Comparison of ENCODE assay signal across 20 cellular contexts in the genomic region with DNA sequence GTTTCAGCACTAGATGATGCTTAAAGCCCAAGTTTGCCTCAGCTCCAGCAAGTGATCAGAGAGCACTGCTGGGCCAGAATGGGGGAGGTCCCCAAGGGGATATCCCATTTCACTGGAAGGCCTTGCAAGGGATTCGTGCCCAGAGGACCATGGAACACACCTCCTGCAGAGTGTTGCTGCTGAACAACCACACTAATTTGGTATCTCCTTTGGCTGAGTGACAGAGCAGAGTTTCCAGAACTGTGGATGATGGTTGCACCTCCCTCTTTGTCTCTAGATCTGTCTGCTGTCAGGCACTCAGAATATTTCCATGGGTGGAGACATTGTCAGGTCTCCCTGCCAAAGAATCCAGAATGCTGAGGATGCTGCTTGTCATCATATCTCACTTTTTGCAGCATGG.
DNase-seq lines count a peak whose midpoint lies in the region; ATAC-seq, FAIRE-seq and TF ChIP-seq lines count a peak whose summit lies in the region.
"Had no signal": no experiment of that assay in that cellular context is flagged by ENCODE, and none has a peak within 500 bp of the region (broad histone marks: within the 10 kb centered on the region; RNA-seq: fewer than 3 reads in every experiment).

No MANE protein-coding gene starts in this region.

- H3K4ac ChIP-seq in H1 (replicated peaks; ENCODE audit: insufficient read length, low read depth, low read length), result no peak overlapping the region

- H2BK12ac ChIP-seq in H1 (ENCODE audit: low read depth, low read length), result no peak overlapping the region

- H3K23ac ChIP-seq in H1 (ENCODE audit: insufficient read length), result no peak overlapping the region

- H3K9ac ChIP-seq in H1 (replicated peaks in 1 of 4; ENCODE audit: extremely low read depth in 1 of 4, low read depth in 3 of 4, low read length in 3 of 4), result no peak overlapping the region

- no peak overlapping the region for H2BK20ac ChIP-seq in H1 (ENCODE audit: low read length)

- H3K4me3 ChIP-seq in H1 (ENCODE audit: extremely low read depth in 1 of 4, insufficient read depth in 2 of 4, low read depth in 3 of 4, low read length in 4 of 4) (no peak overlapping the region), spleen (no peak overlapping the region)
- H3K4me3 ChIP-seq: lower lobe of right lung had no signal

- WGBS in H1 (ENCODE audit: extremely low coverage in 1 of 2, insufficient coverage in 1 of 2, insufficient read length in 1 of 2, insufficient replicate concordance in 2 of 2, low coverage in 1 of 2, low lambda C conversion rate in 2 of 2, missing lambda C conversion rate in 1 of 2), 2 experiments, result 86% methylated on average over 1 of the region's 1 CpG; no CpG with 5 or more reads in 1 of the 2 experiments
- WGBS in spleen, 5 donors, result 35 to 55% (median 50%) methylated on average over 1 of the region's 1 CpG

- no peak for TF ChIP-seq EP300 in H1 (IDR thresholded peaks at IDR 0.05; ENCODE audit: borderline replicate concordance in 1 of 2, low read depth in 2 of 2, low read length in 2 of 2)

- no peaks in the 10 kb centered on the region for H3K27me3 ChIP-seq in H1 (replicated peaks in 1 of 4; ENCODE audit: control insufficient read depth in 3 of 4, extremely low read depth in 1 of 4, insufficient read depth in 3 of 4, low read length in 3 of 4)
- no peaks in the 10 kb centered on the region for H3K27me3 ChIP-seq in spleen (replicated peaks in 1 of 7)

- no peak overlapping the region for H3K14ac ChIP-seq in H1 (ENCODE audit: insufficient read length)

- TF ChIP-seq POLR2A in H1 (IDR thresholded peaks at IDR 0.05; ENCODE audit: control extremely low read depth in 1 of 2, low read depth in 2 of 2, low read length in 2 of 2) (no peak), spleen (IDR thresholded peaks at IDR 0.05) (no peak)

- H3K27ac ChIP-seq in H1 (ENCODE audit: low read depth, low read length) (no peak overlapping the region), spleen (no peak overlapping the region)
- H3K27ac ChIP-seq: lower lobe of right lung had no signal

- H3K4me1 ChIP-seq in H1 (replicated peaks in 1 of 4; ENCODE audit: control insufficient read depth in 3 of 4, insufficient read depth in 4 of 4, low read length in 3 of 4) (no peaks in the 10 kb centered on the region), spleen (no peaks in the 10 kb centered on the region)
- H3K4me1 ChIP-seq: lower lobe of right lung had no signal

- no peak overlapping the region for H2BK120ac ChIP-seq in H1 (replicated peaks; ENCODE audit: low read depth, low read length)

- H2BK5ac ChIP-seq in H1 (ENCODE audit: low read depth, low read length), result no peak overlapping the region

- no peaks in the 10 kb centered on the region for H3K79me2 ChIP-seq in H1 (ENCODE audit: control insufficient read depth in 1 of 2, insufficient read depth in 2 of 2, low read length in 2 of 2)

- H4K5ac ChIP-seq in H1 (ENCODE audit: insufficient read length, low read depth, low read length), result no peak overlapping the region

- H3K23me2 ChIP-seq in H1 (ENCODE audit: low read depth, low read length), result no peaks in the 10 kb centered on the region

- TF ChIP-seq CTCF in H1 (IDR thresholded peaks at IDR 0.05; ENCODE audit: control extremely low read depth in 1 of 3, insufficient read depth in 1 of 3, low read depth in 1 of 3, low read length in 3 of 3), result no peak
- TF ChIP-seq CTCF in spleen (IDR thresholded peaks at IDR 0.05 in 8 of 11, conservative IDR thresholded peaks at IDR 0.05 in 3 of 11), result no peak

- POLR2A ChIA-PET in H1 (lab: Charles Lee; ENCODE audit: partially characterized antibody), result no interaction called here
- POLR2A ChIA-PET in HEK293T (lab: Yijun Ruan, JAX), result no interaction called here

- peak; percentile 11 for DNase-seq in NCI-H82 (lab: John Stamatoyannopoulos, UW)
- no peak for DNase-seq in NCI-H82 treated with DMSO at 0.1 percent for 48 hours (lab: John Stamatoyannopoulos, UW; ENCODE audit: unreplicated experiment)
- DNase-seq in NCI-H446 (lab: John Stamatoyannopoulos, UW), result peak; percentile 72 to 86
- no peak for DNase-seq in H1 (ENCODE audit: low read depth in 1 of 2, low spot score in 2 of 2)
- peak; percentile 83 for DNase-seq in left kidney (ENCODE audit: low read depth, low spot score)
- no peak for DNase-seq in HEK293T (ENCODE audit: extremely low spot score)
- DNase-seq in spleen, result no peak
- DNase-seq: activated CD4-positive, alpha-beta T cell treated with anti-CD3 and anti-CD28 coated beads for 1 hour; activated naive CD8-positive, alpha-beta T cell treated with anti-CD3 and anti-CD28 coated beads, Interleukin-2, amount 10 ng/mL, durations not matched to agents 7 days and 5 days; DMS53; KG1; lower lobe of right lung; NCI-H1092; NCI-H2029; NCI-H526 treated with DMSO at 0.1 percent for 48 hours; retina had no signal

- CTCF ChIA-PET in H1 (lab: Charles Lee; ENCODE audit: partially characterized antibody), result no interaction called here
- CTCF ChIA-PET in HEK293T (lab: Yijun Ruan, JAX), result no interaction called here

- no peak for FAIRE-seq in H1 (lab: Jason Lieb, UNC)
- FAIRE-seq: A204.1, bronchial epithelial cell had no signal

- H3K36me3 ChIP-seq in H1 (ENCODE audit: control insufficient read depth in 2 of 4, insufficient read depth in 4 of 4, low read length in 3 of 4), result no peaks in the 10 kb centered on the region
- no peaks in the 10 kb centered on the region for H3K36me3 ChIP-seq in spleen
- H3K36me3 ChIP-seq: lower lobe of right lung had no signal

- TF ChIP-seq RAD21 in H1 (IDR thresholded peaks at IDR 0.05 in 1 of 2, conservative IDR thresholded peaks at IDR 0.05 in 1 of 2; ENCODE audit: low read depth in 2 of 2, low read length in 2 of 2), result 0 out of 4 replicates have a peak, but pooled peaks of 1 of the 2 experiments have one; percentile 2

- intact Hi-C loops in spleen (cut with DNase I; ENCODE audit: low total_unique reads), result no loop called here

- no peak overlapping the region for H3K4me2 ChIP-seq in H1 (ENCODE audit: insufficient read depth in 1 of 2, low read depth in 2 of 2, low read length in 2 of 2)

- H3K9me3 ChIP-seq in H1 (ENCODE audit: insufficient read depth in 2 of 2, low read depth in 1 of 2, low read length in 1 of 2) (no peaks in the 10 kb centered on the region), spleen (no peaks in the 10 kb centered on the region)
- H3K9me3 ChIP-seq: lower lobe of right lung had no signal

- 0 out of 2 replicates have a peak overlapping the region, but pooled peaks have one; percentile 50 for H2AFZ ChIP-seq in H1 (ENCODE audit: low read length)

- no peak overlapping the region for H4K91ac ChIP-seq in H1 (replicated peaks; ENCODE audit: insufficient read length, low read length)

- H4K20me1 ChIP-seq in H1 (replicated peaks in 1 of 2; ENCODE audit: control insufficient read depth in 1 of 2, insufficient read depth in 2 of 2, low read length in 2 of 2), result no peaks in the 10 kb centered on the region

- no peak overlapping the region for H3K18ac ChIP-seq in H1 (ENCODE audit: extremely low read depth, low read length)

- H2AK5ac ChIP-seq in H1 (ENCODE audit: low read depth, low read length), result no peak overlapping the region

- no peak for ATAC-seq in GM18907 (IDR thresholded peaks at IDR 0.05; ENCODE audit: unreplicated experiment)
- ATAC-seq: lower lobe of right lung, Panc1 had no signal

- no peaks in the 10 kb centered on the region for H3K79me1 ChIP-seq in H1 (ENCODE audit: low read depth, low read length)

- no peak overlapping the region for H2BK15ac ChIP-seq in H1 (ENCODE audit: low read length)

- no peak overlapping the region for H3K56ac ChIP-seq in H1 (replicated peaks; ENCODE audit: insufficient read length, low read depth, low read length)

- 0 out of 2 replicates have a peak overlapping the region, but pooled peaks have one; percentile 11 for H4K8ac ChIP-seq in H1 (ENCODE audit: extremely low read depth, insufficient read depth, low read length)

TF ChIP-seq in H1, 55 proteins besides CTCF, POLR2A, EP300 and RAD21 (continues in another document):
- TF ChIP-seq SIN3A (conservative IDR thresholded peaks at IDR 0.05 in 1 of 2, IDR thresholded peaks at IDR 0.05 in 1 of 2; ENCODE audit: low read depth in 1 of 2, low read length in 2 of 2), result no peak
- TF ChIP-seq SRF (IDR thresholded peaks at IDR 0.05; ENCODE audit: low read depth, low read length), result no peak
- no peak for TF ChIP-seq SUZ12 (IDR thresholded peaks at IDR 0.05; ENCODE audit: low read length)
- TF ChIP-seq JUND (IDR thresholded peaks at IDR 0.05; ENCODE audit: low read length), result no peak
- TF ChIP-seq BRCA1 (IDR thresholded peaks at IDR 0.05; ENCODE audit: low read depth, low read length), result no peak
- TF ChIP-seq CHD1 (IDR thresholded peaks at IDR 0.05; ENCODE audit: low read depth, low read length), result no peak
- TF ChIP-seq FOSL1 (IDR thresholded peaks at IDR 0.05; ENCODE audit: insufficient read depth, low read depth, low read length), result no peak
- TF ChIP-seq RBBP5 (IDR thresholded peaks at IDR 0.05; ENCODE audit: borderline replicate concordance, low read depth, low read length), result no peak
- no peak for TF ChIP-seq CBX8 (IDR thresholded peaks at IDR 0.05; ENCODE audit: borderline replicate concordance, low read depth, low read length)

TF ChIP-seq in HEK293T, 16 proteins besides CTCF, POLR2A, EP300 and RAD21:
- TF ChIP-seq, protein P1, sequence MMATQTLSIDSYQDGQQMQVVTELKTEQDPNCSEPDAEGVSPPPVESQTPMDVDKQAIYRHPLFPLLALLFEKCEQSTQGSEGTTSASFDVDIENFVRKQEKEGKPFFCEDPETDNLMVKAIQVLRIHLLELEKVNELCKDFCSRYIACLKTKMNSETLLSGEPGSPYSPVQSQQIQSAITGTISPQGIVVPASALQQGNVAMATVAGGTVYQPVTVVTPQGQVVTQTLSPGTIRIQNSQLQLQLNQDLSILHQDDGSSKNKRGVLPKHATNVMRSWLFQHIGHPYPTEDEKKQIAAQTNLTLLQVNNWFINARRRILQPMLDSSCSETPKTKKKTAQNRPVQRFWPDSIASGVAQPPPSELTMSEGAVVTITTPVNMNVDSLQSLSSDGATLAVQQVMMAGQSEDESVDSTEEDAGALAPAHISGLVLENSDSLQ (IDR thresholded peaks at IDR 0.05), result no peak
- TF ChIP-seq FOXK2 (IDR thresholded peaks at IDR 0.05) (no peak), L3MBTL2 (conservative IDR thresholded peaks at IDR 0.05) (no peak), ELF4 (IDR thresholded peaks at IDR 0.05) (no peak), BHLHE40 (IDR thresholded peaks at IDR 0.05; ENCODE audit: borderline replicate concordance) (no peak), FOXA1 (IDR thresholded peaks at IDR 0.05) (no peak), FOXM1 (IDR thresholded peaks at IDR 0.05; ENCODE audit: borderline replicate concordance) (no peak), ARNT (IDR thresholded peaks at IDR 0.05) (no peak), TARDBP (IDR thresholded peaks at IDR 0.05) (no peak), ZNF384 (IDR thresholded peaks at IDR 0.05) (no peak), LEF1 (IDR thresholded peaks at IDR 0.05; ENCODE audit: borderline replicate concordance) (no peak)

Comparison
In these comparisons a context has a peak if more than half of its experiments do, and no peak if none do; other contexts are left out.
1. DNase-seq: peak in NCI-H82 (single experiment), NCI-H446 (2 of 2) and left kidney (single experiment); none in NCI-H82 treated with DMSO at 0.1 percent for 48 hours (single experiment), H1 (0 of 2), HEK293T (single experiment) and spleen (single experiment).